8 cellular contexts compared by ENCODE assay signal in genomic region chr7:152674860-152675760, GRCh38. TPM values are rescaled to one million over a fixed set of nuclear protein-coding genes. Genes with fewer than 3 reads are reported as not detected.
DNase-seq lines count a peak whose midpoint lies in the region; ATAC-seq and TF ChIP-seq lines count a peak whose summit lies in the region.

No MANE protein-coding gene starts in this region.

- intact Hi-C loops in Right ventricle myocardium superior (cut with DNase I), result no loop called here
- intact Hi-C loops in activated B cell treated with CpG ODN at 0.5 μM for 24 hours (cut with micrococcal nuclease), result loop anchor here (5.0 to 10.0 kb wide), 3 partner anchors 1040 to 1330 kb away; partner anchors contain the start of gene NUB1

- no peaks in the 10 kb centered on the region for H3K9me3 Mint-ChIP-seq in activated B cell treated with CpG ODN at 0.5 μM for 24 hours

- DNase-seq in cardiac muscle cell (ENCODE audit: low read depth in 1 of 2, low spot score in 1 of 2) (peak; percentile 31 to 66), Right ventricle myocardium superior (no peak), NCI-H2029 (lab: John Stamatoyannopoulos, UW) (peak; percentile 90), activated B cell treated with CpG ODN at 0.5 μM for 24 hours (no peak), globus pallidus (ENCODE audit: low spot score) (peak; percentile 3), occipital lobe (lab: John Stamatoyannopoulos, UW) (no peak)

- peaks cover 11% of the 10 kb centered on the region for H3K4me1 Mint-ChIP-seq in activated B cell treated with CpG ODN at 0.5 μM for 24 hours

- H3K9me3 ChIP-seq in cardiac muscle cell (ENCODE audit: low read depth), result no peaks in the 10 kb centered on the region
- H3K9me3 ChIP-seq in skeletal muscle tissue (ENCODE audit: control insufficient read depth in 3 of 3, low read length in 3 of 3), result no peaks in the 10 kb centered on the region

- no peak for ATAC-seq in Right ventricle myocardium superior (ENCODE audit: poor library complexity)
- ATAC-seq in HG02870 (IDR thresholded peaks at IDR 0.05; ENCODE audit: unreplicated experiment), result peak; percentile 21
- ATAC-seq in activated B cell treated with CpG ODN at 0.5 μM for 24 hours (ENCODE audit: low read depth), result no peak

- POLR2A ChIA-PET in activated B cell treated with CpG ODN at 0.5 μM for 24 hours (lab: Charles Lee), result no interaction called here

- H3K4me3 ChIP-seq in cardiac muscle cell, result peak overlapping the region; percentile 63
- H3K4me3 ChIP-seq in skeletal muscle tissue (ENCODE audit: low read length in 3 of 3), result peak overlapping the region; percentile 80 to 87 (median 80)

- H3K4me1 ChIP-seq in cardiac muscle cell (ENCODE audit: low read depth), result peaks cover 9% of the 10 kb centered on the region
- peaks cover 7 to 11% (median 10%) of the 10 kb centered on the region in 3 donors for H3K4me1 ChIP-seq in skeletal muscle tissue (ENCODE audit: control insufficient read depth in 3 of 3, insufficient read depth in 3 of 3, low read length in 3 of 3)

- peaks cover 3% of the 10 kb centered on the region for H3K36me3 Mint-ChIP-seq in activated B cell treated with CpG ODN at 0.5 μM for 24 hours (ENCODE audit: low read depth)

- H3K27me3 Mint-ChIP-seq in activated B cell treated with CpG ODN at 0.5 μM for 24 hours, result no peaks in the 10 kb centered on the region

- H3K27me3 ChIP-seq in cardiac muscle cell (no peaks in the 10 kb centered on the region), skeletal muscle tissue (ENCODE audit: control insufficient read depth in 3 of 3, insufficient read depth in 3 of 3, low read length in 3 of 3) (no peaks in the 10 kb centered on the region)

- H3K27ac ChIP-seq in cardiac muscle cell (no peak overlapping the region), skeletal muscle tissue (ENCODE audit: low read depth, low read length) (no peak overlapping the region)

- TF ChIP-seq CTCF in cardiac muscle cell (IDR thresholded peaks at IDR 0.05; ENCODE audit: low read depth, low read length) (no peak), activated B cell treated with CpG ODN at 0.5 μM for 24 hours (IDR thresholded peaks at IDR 0.05) (no peak)

- H3K9ac ChIP-seq in skeletal muscle tissue (ENCODE audit: low read depth in 1 of 3, low read length in 3 of 3), result peak overlapping the region; percentile 64 to 69 (median 65)

- H3K4me3 Mint-ChIP-seq in activated B cell treated with CpG ODN at 0.5 μM for 24 hours, result peak overlapping the region; percentile 94

- CTCF ChIA-PET in activated B cell treated with CpG ODN at 0.5 μM for 24 hours (lab: Charles Lee), result interaction anchor here (0.6 kb wide), 1 partner anchor 477 kb away, joined by 3 read pairs; no protein-coding TSS in a partner anchor

- H3K27ac Mint-ChIP-seq in activated B cell treated with CpG ODN at 0.5 μM for 24 hours, result no peak overlapping the region

- H3K36me3 ChIP-seq in cardiac muscle cell (no peaks in the 10 kb centered on the region), skeletal muscle tissue (ENCODE audit: control insufficient read depth in 3 of 3, insufficient read depth in 3 of 3, low read length in 3 of 3) (no peaks in the 10 kb centered on the region)

RNA-seq across cellular contexts. Expression of gene XRCC2, which starts 0.8 kb away (rescaled TPM):
- 3.4 and 3.6 TPM in 2 replicates for total RNA-seq in cardiac muscle cell
- 4.1 and 4.4 TPM in 2 replicates for polyA plus RNA-seq in cardiac muscle cell
- total RNA-seq in Right ventricle myocardium superior, result 0.38 TPM
- 1.7 and 2.3 TPM in 2 replicates for total RNA-seq in activated B cell treated with CpG ODN at 0.5 μM for 24 hours
- 1.6 TPM for total RNA-seq in skeletal muscle tissue
- 2.0 TPM for total RNA-seq in occipital lobe

Comparison
In these comparisons a context has a peak if more than half of its experiments do, and no peak if none do; other contexts are left out.
1. DNase-seq: peak in cardiac muscle cell (2 of 2), NCI-H2029 (single experiment) and globus pallidus (single experiment); none in Right ventricle myocardium superior (single experiment), activated B cell treated with CpG ODN at 0.5 μM for 24 hours (single experiment) and occipital lobe (single experiment).